30 cellular contexts compared by ENCODE assay signal in the genomic region with DNA sequence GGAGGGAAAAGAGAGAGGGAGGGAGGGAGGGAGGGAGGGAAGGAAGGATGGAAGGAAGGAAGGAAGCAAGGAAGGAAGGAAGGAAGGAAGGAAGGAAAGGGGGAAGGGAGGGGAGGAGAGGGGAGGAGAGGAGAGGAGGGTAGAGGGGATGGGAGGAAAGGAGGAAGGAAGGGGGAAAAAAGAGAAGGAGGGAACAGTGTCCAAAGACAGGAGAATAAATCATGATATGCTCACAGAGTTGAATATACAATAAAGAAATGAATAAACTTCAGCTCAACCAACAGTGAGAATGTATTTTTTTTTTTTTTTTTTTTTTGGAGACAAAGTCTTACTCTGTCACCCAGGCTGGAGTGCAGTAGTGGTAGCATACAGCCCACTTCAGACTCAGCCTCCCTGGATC. TPM values are rescaled to one million over a fixed set of nuclear protein-coding genes. Genes with fewer than 3 reads are reported as not detected.
"Had no signal": no experiment of that assay in that cellular context is flagged by ENCODE, and none has a peak within 500 bp of the region (broad histone marks: within the 10 kb centered on the region; RNA-seq: fewer than 3 reads in every experiment).

No MANE protein-coding gene starts in this region.

- FAIRE-seq: urothelium cell line had no signal

- H3K4me3 ChIP-seq: stomach, suprapubic skin, testis, thoracic aorta, thyroid gland, tibial artery, tibial nerve, transverse colon, upper lobe of left lung, upper lobe of right lung, uterus, vagina had no signal

- DNase-seq: stimulated activated CD4-positive, alpha-beta T cell treated with anti-CD3 and anti-CD28 coated beads, Interleukin-2, amount 100 ng/mL, for 48 hours; stimulated activated CD4-positive, alpha-beta T cell treated with anti-CD3 and anti-CD28 coated beads, Interleukin-4, amount 100 ng/mL, for 1 hour; stimulated activated CD4-positive, alpha-beta T cell treated with anti-CD3 and anti-CD28 coated beads, Interleukin-4, amount 100 ng/mL, for 24 hours; stimulated activated CD4-positive, alpha-beta T cell treated with anti-CD3 and anti-CD28 coated beads, Interleukin-4, amount 100 ng/mL, for 4 hours; stimulated activated CD8-positive, alpha-beta memory T cell treated with anti-CD3 and anti-CD28 coated beads, Interleukin-4, amount 100 ng/mL, for 48 hours; stimulated activated naive B cell treated with anti-CD40 and anti-IgM and Interleukin-4, amounts not matched to agents 10 μg/mL and 1 μg/mL and 100 μg/mL, for 72 hours; stimulated activated naive CD4-positive, alpha-beta T cell; stimulated activated naive CD4-positive, alpha-beta T cell treated with Interleukin-2 at 50 U/mL for 16 hours; stimulated activated naive CD8-positive, alpha-beta T cell treated with anti-CD3 and anti-CD28 coated beads, Interleukin-15, amount 100 ng/mL, for 72 hours; stimulated activated naive CD8-positive, alpha-beta T cell treated with anti-CD3 and anti-CD28 coated beads, Interleukin-15, Interleukin-2, amounts not matched to agents 100 U/mL and 50 U/mL, for 24 hours; stomach; substantia nigra; testis; thyroid gland; tibial artery; transverse colon; trophoblast cell; upper lobe of left lung; upper lobe of right lung; uterus had no signal

- H3K27me3 ChIP-seq: stomach, suprapubic skin, testis, thyroid gland, tibial artery, tibial nerve, transverse colon, upper lobe of left lung, upper lobe of right lung, uterus, vagina had no signal

- H3K27ac ChIP-seq: stomach, suprapubic skin, testis, thoracic aorta, thyroid gland, tibial artery, tibial nerve, transverse colon, upper lobe of left lung, upper lobe of right lung, uterus, vagina had no signal

- H3K4me1 ChIP-seq: stomach, suprapubic skin, testis, thyroid gland, tibial artery, tibial nerve, transverse colon, upper lobe of left lung, upper lobe of right lung, uterus, vagina had no signal

- H3K9me3 ChIP-seq: stomach, suprapubic skin, testis, thoracic aorta, thyroid gland, tibial artery, tibial nerve, transverse colon, upper lobe of left lung, upper lobe of right lung, uterus, vagina had no signal

- H3K36me3 ChIP-seq: stomach, suprapubic skin, thoracic aorta, thyroid gland, tibial artery, tibial nerve, transverse colon, upper lobe of left lung, upper lobe of right lung, uterus, vagina had no signal

- ATAC-seq: stimulated activated effector memory CD8-positive, alpha-beta T cell treated with anti-CD3 and anti-CD28 coated beads, Interleukin-12 subunit alpha, Interleukin-12 subunit beta, amount 100 ng/mL, for 72 hours; stimulated activated memory B cell treated with anti-CD40 and anti-IgM and Interleukin-4, amounts not matched to agents 10 μg/mL and 1 μg/mL and 100 μg/mL, for 72 hours; stimulated activated naive B cell treated with anti-CD40 and anti-IgM and Interleukin-4, amounts not matched to agents 10 μg/mL and 1 μg/mL and 100 μg/mL, for 72 hours; stimulated activated naive CD8-positive, alpha-beta T cell treated with anti-CD3 and anti-CD28 coated beads, Interleukin-15, amount 100 ng/mL, for 72 hours; stimulated activated naive CD8-positive, alpha-beta T cell treated with anti-CD3 and anti-CD28 coated beads, Interleukin-15, Interleukin-2, amounts not matched to agents 100 U/mL and 50 U/mL, for 24 hours; upper lobe of right lung had no signal

RNA-seq across cellular contexts. Expression of a gene that starts 4.0 kb away (rescaled TPM):
- total RNA-seq: stomach, suprapubic skin, temporal lobe, thoracic aorta, thyroid gland, tibial nerve, transverse colon, upper lobe of right lung, ureter, urinary bladder, vagina had no signal
- polyA plus RNA-seq: stomach, urinary bladder had no signal
